In genomic region chr16:84228321-84228838, GRCh38 we compare ENCODE assay signal across 10 cellular contexts. TPM values are rescaled to one million over a fixed set of nuclear protein-coding genes. Genes with fewer than 3 reads are reported as not detected.
DNase-seq lines count a peak whose midpoint lies in the region; ATAC-seq and TF ChIP-seq lines count a peak whose summit lies in the region.
"Had no signal": no experiment of that assay in that cellular context is flagged by ENCODE, and none has a peak within 500 bp of the region (broad histone marks: within the 10 kb centered on the region; RNA-seq: fewer than 3 reads in every experiment).

No MANE protein-coding gene starts in this region.

- DNase-seq in AG09319 (ENCODE audit: extremely low read depth, low read depth) (peak; percentile 58), choroid plexus epithelial cell (ENCODE audit: low read depth) (peak; percentile 88), lung microvascular endothelial cell (ENCODE audit: low read depth in 2 of 2) (peak; percentile 14 to 72), NCI-H2081 (lab: John Stamatoyannopoulos, UW) (no peak)
- DNase-seq: activated B cell treated with CpG ODN at 0.5 μM for 24 hours had no signal

- no peak for TF ChIP-seq EP300 in Ishikawa (IDR thresholded peaks at IDR 0.05; ENCODE audit: borderline replicate concordance)

- peak overlapping the region; percentile 8 for H3K4me3 ChIP-seq in choroid plexus epithelial cell (ENCODE audit: low read depth, low read length)

- no peak for TF ChIP-seq RAD21 in Ishikawa (IDR thresholded peaks at IDR 0.05; ENCODE audit: low read depth)

- no peak for ATAC-seq in HG02610 (IDR thresholded peaks at IDR 0.05; ENCODE audit: unreplicated experiment)
- no peak for ATAC-seq in GM21367 (IDR thresholded peaks at IDR 0.05; ENCODE audit: unreplicated experiment)
- ATAC-seq in HG03457 (IDR thresholded peaks at IDR 0.05; ENCODE audit: unreplicated experiment), result no peak

- no peak for TF ChIP-seq CTCF in AG09319 (IDR thresholded peaks at IDR 0.05; ENCODE audit: low read depth, low read length)
- TF ChIP-seq CTCF in choroid plexus epithelial cell (conservative IDR thresholded peaks at IDR 0.05; ENCODE audit: low read depth, low read length), result no peak

TF ChIP-seq in Ishikawa, 13 proteins besides CTCF, POLR2A, EP300 and RAD21:
- TF ChIP-seq TAF1 (IDR thresholded peaks at IDR 0.05; ENCODE audit: low read depth), result no peak
- TF ChIP-seq CREB1 (IDR thresholded peaks at IDR 0.05; ENCODE audit: low read depth), result no peak
- peak; percentile 49; the same call in 1 of the 2 replicates for TF ChIP-seq NFIC (IDR thresholded peaks at IDR 0.05)
- peak; percentile 22; the same call in 1 of the 2 replicates for TF ChIP-seq EGR1 (IDR thresholded peaks at IDR 0.05)
- no peak for TF ChIP-seq TCF12 (IDR thresholded peaks at IDR 0.05; ENCODE audit: low read depth)

RNA-seq across cellular contexts. Expression of gene KCNG4, which starts 11.4 kb away (rescaled TPM):
- not detected in 2 replicates for total RNA-seq in lung microvascular endothelial cell
- total RNA-seq: activated B cell treated with CpG ODN at 0.5 μM for 24 hours; natural killer cell treated with Interleukin-12 subunit alpha and Interleukin-12 subunit beta and Interleukin-15 and Interleukin-18, amount 100 ng/mL, for 72 hours had no signal

RNA-seq across cellular contexts. Expression of gene ADAD2, which starts 37.4 kb away (rescaled TPM):
- not detected in 2 replicates for total RNA-seq in lung microvascular endothelial cell
- total RNA-seq: activated B cell treated with CpG ODN at 0.5 μM for 24 hours; natural killer cell treated with Interleukin-12 subunit alpha and Interleukin-12 subunit beta and Interleukin-15 and Interleukin-18, amount 100 ng/mL, for 72 hours had no signal

RNA-seq across cellular contexts. Expression of gene TAF1C, which starts 41.5 kb away (rescaled TPM):
- 7.2 and 16.5 TPM in 2 replicates for total RNA-seq in lung microvascular endothelial cell

Comparison
In these comparisons a context has a peak if more than half of its experiments do, and no peak if none do; other contexts are left out.
1. DNase-seq: peak in AG09319 (single experiment), choroid plexus epithelial cell (single experiment) and lung microvascular endothelial cell (2 of 2); none in NCI-H2081 (0 of 2).